Comparison of ENCODE assay signal across 12 cellular contexts in genomic region chr20:48783533-48784272, GRCh38. TPM values are rescaled to one million over a fixed set of nuclear protein-coding genes. Genes with fewer than 3 reads are reported as not detected.
DNase-seq lines count a peak whose midpoint lies in the region; ATAC-seq and TF ChIP-seq lines count a peak whose summit lies in the region.
"Had no signal": no experiment of that assay in that cellular context is flagged by ENCODE, and none has a peak within 500 bp of the region (broad histone marks: within the 10 kb centered on the region; RNA-seq: fewer than 3 reads in every experiment).

No MANE protein-coding gene starts in this region.

- DNase-seq in activated T-cell treated with anti-CD3 and anti-CD28 coated beads, Interleukin-2, amount 50 U/mL, for 72 hours, result peak; percentile 60 to 69
- no peak for DNase-seq in activated T-cell treated with anti-CD3 and anti-CD28 coated beads for 4 hours
- peak; percentile 38 for DNase-seq in RPMI8226
- peak; percentile 20 for DNase-seq in chondrocyte (ENCODE audit: low spot score)
- DNase-seq in caudate nucleus (lab: John Stamatoyannopoulos, UW), result no peak
- DNase-seq in HuH-7 (ENCODE audit: low spot score), result no peak
- DNase-seq in dedifferentiated amniotic fluid mesenchymal stem cell (ENCODE audit: extremely low spot score), result no peak
- DNase-seq: esophagus squamous epithelium, NCI-H1436, upper lobe of left lung had no signal

- H3K9me3 Mint-ChIP-seq in activated T-cell treated with anti-CD3 and anti-CD28 coated beads, Interleukin-2, amount 50 U/mL, for 72 hours, result peaks cover 0 to 3% of the 10 kb centered on the region in 2 donors
- peaks cover 12% of the 10 kb centered on the region for H3K9me3 Mint-ChIP-seq in chondrocyte (ENCODE audit: low read depth)
- H3K9me3 Mint-ChIP-seq in stimulated activated memory B cell treated with anti-CD40 and anti-IgM and Interleukin-4, amounts not matched to agents 10 μg/mL and 1 μg/mL and 100 μg/mL, for 72 hours, result peaks cover 3% of the 10 kb centered on the region

- H3K4me3 Mint-ChIP-seq in activated T-cell treated with anti-CD3 and anti-CD28 coated beads, Interleukin-2, amount 50 U/mL, for 72 hours, result no peak overlapping the region
- no peak overlapping the region for H3K4me3 Mint-ChIP-seq in chondrocyte (ENCODE audit: unreplicated experiment)
- H3K4me3 Mint-ChIP-seq in stimulated activated memory B cell treated with anti-CD40 and anti-IgM and Interleukin-4, amounts not matched to agents 10 μg/mL and 1 μg/mL and 100 μg/mL, for 72 hours, result no peak overlapping the region

- peak; percentile 72 to 77 for ATAC-seq in activated T-cell treated with anti-CD3 and anti-CD28 coated beads, Interleukin-2, amount 50 U/mL, for 72 hours (replicated peaks in 1 of 2)
- peak; percentile 21 for ATAC-seq in stimulated activated memory B cell treated with anti-CD40 and anti-IgM and Interleukin-4, amounts not matched to agents 10 μg/mL and 1 μg/mL and 100 μg/mL, for 72 hours

- no peak overlapping the region for H3K27ac ChIP-seq in caudate nucleus (ENCODE audit: low read depth, low read length)
- H3K27ac ChIP-seq: esophagus squamous epithelium, parathyroid adenoma had no signal

- no peak for TF ChIP-seq CTCF in chondrocyte (IDR thresholded peaks at IDR 0.05)

- no peak overlapping the region for H3K27ac Mint-ChIP-seq in activated T-cell treated with anti-CD3 and anti-CD28 coated beads, Interleukin-2, amount 50 U/mL, for 72 hours
- H3K27ac Mint-ChIP-seq in chondrocyte (ENCODE audit: unreplicated experiment), result no peak overlapping the region
- no peak overlapping the region for H3K27ac Mint-ChIP-seq in stimulated activated memory B cell treated with anti-CD40 and anti-IgM and Interleukin-4, amounts not matched to agents 10 μg/mL and 1 μg/mL and 100 μg/mL, for 72 hours

- H3K4me1 Mint-ChIP-seq in activated T-cell treated with anti-CD3 and anti-CD28 coated beads, Interleukin-2, amount 50 U/mL, for 72 hours (ENCODE audit: low read depth), result peaks cover 20% of the 10 kb centered on the region
- H3K4me1 Mint-ChIP-seq in chondrocyte (ENCODE audit: low read depth), result peaks cover 17% of the 10 kb centered on the region
- H3K4me1 Mint-ChIP-seq in stimulated activated memory B cell treated with anti-CD40 and anti-IgM and Interleukin-4, amounts not matched to agents 10 μg/mL and 1 μg/mL and 100 μg/mL, for 72 hours, result peaks cover 37% of the 10 kb centered on the region

- H3K27me3 Mint-ChIP-seq in activated T-cell treated with anti-CD3 and anti-CD28 coated beads, Interleukin-2, amount 50 U/mL, for 72 hours (ENCODE audit: low read depth), result peaks cover 6% of the 10 kb centered on the region
- no peaks in the 10 kb centered on the region for H3K27me3 Mint-ChIP-seq in chondrocyte (ENCODE audit: low read depth)
- H3K27me3 Mint-ChIP-seq in stimulated activated memory B cell treated with anti-CD40 and anti-IgM and Interleukin-4, amounts not matched to agents 10 μg/mL and 1 μg/mL and 100 μg/mL, for 72 hours, result no peaks in the 10 kb centered on the region

- H3K36me3 Mint-ChIP-seq in activated T-cell treated with anti-CD3 and anti-CD28 coated beads, Interleukin-2, amount 50 U/mL, for 72 hours (ENCODE audit: insufficient read depth in 2 of 2), result peaks cover 6 to 15% of the 10 kb centered on the region in 2 donors
- peaks cover 6% of the 10 kb centered on the region for H3K36me3 Mint-ChIP-seq in chondrocyte (ENCODE audit: low read depth)
- peaks cover 22% of the 10 kb centered on the region for H3K36me3 Mint-ChIP-seq in stimulated activated memory B cell treated with anti-CD40 and anti-IgM and Interleukin-4, amounts not matched to agents 10 μg/mL and 1 μg/mL and 100 μg/mL, for 72 hours

RNA-seq across cellular contexts. Expression of gene PREX1, which starts 44.1 kb away (rescaled TPM):
- 100 to 1,000 TPM in 1 of 2 donors, 10 to 100 TPM in 1; 85.6 to 112 TPM for total RNA-seq in activated T-cell treated with anti-CD3 and anti-CD28 coated beads, Interleukin-2, amount 50 U/mL, for 72 hours
- total RNA-seq in chondrocyte, result 3.0 to 5.0 TPM (median 3.3 TPM) in 3 replicates

Comparison
In these comparisons a context has a peak if more than half of its experiments do, and no peak if none do; other contexts are left out.
1. DNase-seq: peak in activated T-cell treated with anti-CD3 and anti-CD28 coated beads, Interleukin-2, amount 50 U/mL, for 72 hours (2 of 2), RPMI8226 (single experiment) and chondrocyte (single experiment); none in activated T-cell treated with anti-CD3 and anti-CD28 coated beads for 4 hours (single experiment), caudate nucleus (0 of 61), HuH-7 (single experiment) and dedifferentiated amniotic fluid mesenchymal stem cell (single experiment).
2. RNA of gene PREX1, which starts 44.1 kb away (total RNA-seq): 85.6 to 112 TPM in activated T-cell treated with anti-CD3 and anti-CD28 coated beads, Interleukin-2, amount 50 U/mL, for 72 hours; 3.0 to 5.0 TPM in chondrocyte; every median in the first group is over 10 times any median in the second.